ENCODE assay signal across 8 cellular contexts in genomic region chr5:179732412-179732917, GRCh38. TPM values are rescaled to one million over a fixed set of nuclear protein-coding genes. Genes with fewer than 3 reads are reported as not detected.
DNase-seq lines count a peak whose midpoint lies in the region; ATAC-seq and TF ChIP-seq lines count a peak whose summit lies in the region.

MAML1 (plus strand) TSS chr5:179732822; CDS start chr5:179733113, 291 bp downstream.

- H3K4me3 Mint-ChIP-seq in T-helper 1 cell treated with Interleukin-12 subunit alpha and Interleukin-12 subunit beta and Interleukin-4 antibody, amounts not matched to agents 30 μg/mL and 1 μg/mL, for 36 hours: peak within 1 kb of the TSS; percentile 94

- no peaks in the 10 kb centered on the region for H3K27me3 Mint-ChIP-seq in T-helper 1 cell treated with Interleukin-12 subunit alpha and Interleukin-12 subunit beta and Interleukin-4 antibody, amounts not matched to agents 30 μg/mL and 1 μg/mL, for 36 hours (ENCODE audit: low read depth)

- H3K27ac ChIP-seq in heart right ventricle (peak within 1 kb of the TSS; percentile 82 to 98 (median 96)), upper lobe of right lung (peak within 1 kb of the TSS; percentile 90)

- ATAC-seq in HG02884 (IDR thresholded peaks at IDR 0.05; ENCODE audit: unreplicated experiment) (peak; percentile 93), heart right ventricle (peak; percentile 99 to 100 (median 99)), upper lobe of right lung (peak; percentile 99)

- peak within 1 kb of the TSS; percentile 60 to 99 (median 74) for H3K4me3 ChIP-seq in heart right ventricle
- H3K4me3 ChIP-seq in upper lobe of right lung: peak within 1 kb of the TSS; percentile 72

- H3K4me1 ChIP-seq in heart right ventricle (peaks cover 8 to 54% (median 44%) of the 10 kb centered on the region in 9 donors), upper lobe of right lung (peaks cover 45% of the 10 kb centered on the region)

- in situ Hi-C loops in GM13977 (cut with MboI; ENCODE audit: low pct_unique_long_range_greater_than_20kb, low sequenced_read_pairs, unreplicated experiment): no loop called here

- H3K27ac Mint-ChIP-seq in T-helper 1 cell treated with Interleukin-12 subunit alpha and Interleukin-12 subunit beta and Interleukin-4 antibody, amounts not matched to agents 30 μg/mL and 1 μg/mL, for 36 hours: peak within 1 kb of the TSS; percentile 89

- TF ChIP-seq CTCF in GM13977 (IDR thresholded peaks at IDR 0.05; ENCODE audit: extremely low read depth, insufficient read depth, missing control alignments) (no peak), heart right ventricle (IDR thresholded peaks at IDR 0.05) (no peak), upper lobe of right lung (IDR thresholded peaks at IDR 0.05) (no peak)

- H3K36me3 ChIP-seq in heart right ventricle: peaks cover 0 to 52% (median 25%) of the 10 kb centered on the region in 9 donors
- H3K36me3 ChIP-seq in upper lobe of right lung: peaks cover 34% of the 10 kb centered on the region

- 0% methylated on average over 41 of the region's 41 CpGs for WGBS in heart right ventricle, 2 donors

- DNase-seq in GM13977 (ENCODE audit: low spot score) (peak; percentile 99), NCI-H1694 (lab: John Stamatoyannopoulos, UW) (peak; percentile 97), amniotic stem cell (lab: John Stamatoyannopoulos, UW) (peak; percentile 99), heart right ventricle (peak; percentile 99 to 100), posterior vena cava (ENCODE audit: low spot score) (peak; percentile 100), upper lobe of right lung (peak; percentile 100)

- H3K9me3 Mint-ChIP-seq in T-helper 1 cell treated with Interleukin-12 subunit alpha and Interleukin-12 subunit beta and Interleukin-4 antibody, amounts not matched to agents 30 μg/mL and 1 μg/mL, for 36 hours: no peaks in the 10 kb centered on the region

- intact Hi-C loops in heart right ventricle (cut with DNase I) (loop anchor here in 4 of 10 donors (1.0 to 5.0 kb wide), 4 partner anchors 34 to 35 kb away; partner anchors contain the start of gene CANX (in 3 of the 4)), posterior vena cava (cut with DNase I) (no loop called here), upper lobe of right lung (cut with DNase I) (no loop called here)

- H3K36me3 Mint-ChIP-seq in T-helper 1 cell treated with Interleukin-12 subunit alpha and Interleukin-12 subunit beta and Interleukin-4 antibody, amounts not matched to agents 30 μg/mL and 1 μg/mL, for 36 hours (ENCODE audit: low read depth): peaks cover 41% of the 10 kb centered on the region

- H3K4me1 Mint-ChIP-seq in T-helper 1 cell treated with Interleukin-12 subunit alpha and Interleukin-12 subunit beta and Interleukin-4 antibody, amounts not matched to agents 30 μg/mL and 1 μg/mL, for 36 hours (ENCODE audit: low read depth): peaks cover 28% of the 10 kb centered on the region

- H3K27me3 ChIP-seq in heart right ventricle: no peaks in the 10 kb centered on the region
- no peaks in the 10 kb centered on the region for H3K27me3 ChIP-seq in upper lobe of right lung

- H3K9me3 ChIP-seq in heart right ventricle (no peaks in the 10 kb centered on the region), upper lobe of right lung (no peaks in the 10 kb centered on the region)

RNA-seq across cellular contexts. Expression of gene MAML1, which starts in this region (rescaled TPM):
- 10 to 100 TPM in 9 of 10 donors, 1 to 10 TPM in 1; 10.0 to 15.3 (median 12.5) TPM for total RNA-seq in heart right ventricle
- polyA plus RNA-seq in heart right ventricle: 1 to 10 TPM; 5.5 to 9.4 TPM
- 10 to 100 TPM; 22.0 to 22.5 TPM for total RNA-seq in posterior vena cava
- total RNA-seq in upper lobe of right lung: 24.4 TPM

Comparison
In these comparisons a context has a peak if more than half of its experiments do, and no peak if none do; other contexts are left out.
1. Peak in every context shown above with its lines: DNase-seq, ATAC-seq, H3K4me3 ChIP-seq and H3K27ac ChIP-seq.